ENCODE assay signal across 9 cellular contexts in genomic region chr9:109914280-109915027, GRCh38.
DNase-seq lines count a peak whose midpoint lies in the region; ATAC-seq and TF ChIP-seq lines count a peak whose summit lies in the region.
"Had no signal": no experiment of that assay in that cellular context is flagged by ENCODE, and none has a peak within 500 bp of the region (broad histone marks: within the 10 kb centered on the region; RNA-seq: fewer than 3 reads in every experiment).

No MANE protein-coding gene starts in this region.

- CTCF ChIA-PET in PC-3 (lab: Charles Lee): no interaction called here

- H3K9ac ChIP-seq in PC-3 (ENCODE audit: low read length): no peak overlapping the region

- H3K4me1 ChIP-seq in PC-3 (ENCODE audit: insufficient read depth, low read length): peaks cover 40% of the 10 kb centered on the region

- no peak overlapping the region for H3K4me2 ChIP-seq in PC-3 (ENCODE audit: low read length)

- H3F3A ChIP-seq in PC-3 (ENCODE audit: low read length, unreplicated experiment): no peaks in the 10 kb centered on the region

- H2AFZ ChIP-seq in PC-3 (ENCODE audit: low read length): no peak overlapping the region

- no peak overlapping the region for H3K4me3 ChIP-seq in PC-3 (ENCODE audit: low read length)

- H3K9me2 ChIP-seq in PC-3 (replicated peaks; ENCODE audit: low read length): no peaks in the 10 kb centered on the region

- H3K9me3 ChIP-seq in PC-3 (ENCODE audit: low read length): no peaks in the 10 kb centered on the region

- no peaks in the 10 kb centered on the region for H3K79me2 ChIP-seq in PC-3 (ENCODE audit: low read length)

- H3K27ac ChIP-seq in PC-3 (ENCODE audit: low read length): no peak overlapping the region

- DNase-seq in PC-3 (peak; percentile 43), non-pigmented ciliary epithelial cell (ENCODE audit: low read depth) (peak; percentile 64), NCI-H2171 (lab: John Stamatoyannopoulos, UW) (no peak), DMS 273 treated with DMSO at 0.1 percent for 48 hours (lab: John Stamatoyannopoulos, UW) (no peak)
- no peak for DNase-seq in stimulated activated CD4-positive, alpha-beta T cell treated with anti-CD3 and anti-CD28 coated beads, Interleukin-1b, Interleukin-23, amount 100 ng/mL, for 48 hours
- DNase-seq: effector memory CD8-positive, alpha-beta T cell had no signal

- no TSS peak for BruUV-seq in PC-3 (replicated peaks; lab: Mats Ljungman, UMichigan)

- TF ChIP-seq CTCF in PC-3 (conservative IDR thresholded peaks at IDR 0.05; ENCODE audit: low read depth, low read length): no peak

- POLR2A ChIA-PET in PC-3 (lab: Charles Lee; ENCODE audit: unreplicated experiment): no interaction called here

- no peaks in the 10 kb centered on the region for H3K36me3 ChIP-seq in PC-3 (ENCODE audit: low read depth, low read length)

- intact Hi-C loops in PC-3 (cut with micrococcal nuclease): no loop called here

- H3K27me3 ChIP-seq in PC-3 (ENCODE audit: low read length): no peaks in the 10 kb centered on the region

- ATAC-seq in GM18511 (IDR thresholded peaks at IDR 0.05; ENCODE audit: unreplicated experiment) (peak; percentile 57), HG02623 (IDR thresholded peaks at IDR 0.05; ENCODE audit: unreplicated experiment) (peak; percentile 48), PC-3 (no peak), HG03039 (IDR thresholded peaks at IDR 0.05; ENCODE audit: unreplicated experiment) (no peak)
- ATAC-seq: effector memory CD8-positive, alpha-beta T cell had no signal

- H4K20me1 ChIP-seq in PC-3 (ENCODE audit: low read length): no peaks in the 10 kb centered on the region

Comparison
In these comparisons a context has a peak if more than half of its experiments do, and no peak if none do; other contexts are left out.
1. ATAC-seq: peak in GM18511 (single experiment) and HG02623 (single experiment); none in PC-3 (single experiment) and HG03039 (single experiment).
2. DNase-seq: peak in PC-3 (single experiment) and non-pigmented ciliary epithelial cell (single experiment); none in NCI-H2171 (single experiment), stimulated activated CD4-positive, alpha-beta T cell treated with anti-CD3 and anti-CD28 coated beads, Interleukin-1b, Interleukin-23, amount 100 ng/mL, for 48 hours (single experiment) and DMS 273 treated with DMSO at 0.1 percent for 48 hours (single experiment).